In the genomic region with DNA sequence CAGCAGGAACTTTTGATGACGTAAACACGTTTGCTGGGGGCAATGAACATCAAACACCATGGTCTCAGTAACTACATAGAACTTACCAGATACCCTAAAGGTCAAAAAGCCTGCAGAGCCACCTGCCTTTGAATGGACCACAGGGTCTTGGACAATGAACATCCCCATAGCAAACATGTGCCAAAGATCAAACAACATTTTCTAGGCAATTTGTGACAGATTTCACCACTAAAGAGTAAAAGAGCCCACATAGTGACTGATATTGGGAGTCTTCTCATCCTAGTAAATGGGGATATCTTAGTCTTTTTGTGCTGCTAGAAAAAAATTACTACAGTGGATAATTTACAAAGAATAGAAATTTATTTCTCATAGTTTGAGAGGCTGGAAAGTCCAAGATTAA, we compare ENCODE assay signal across 11 cellular contexts.
DNase-seq lines count a peak whose midpoint lies in the region; ATAC-seq and TF ChIP-seq lines count a peak whose summit lies in the region.
"Had no signal": no experiment of that assay in that cellular context is flagged by ENCODE, and none has a peak within 500 bp of the region (broad histone marks: within the 10 kb centered on the region; RNA-seq: fewer than 3 reads in every experiment).

No MANE protein-coding gene starts in this region.

- TF ChIP-seq CTCF in natural killer cell (IDR thresholded peaks at IDR 0.05): no peak
- TF ChIP-seq CTCF in chondrocyte (IDR thresholded peaks at IDR 0.05): no peak

- H3K27ac Mint-ChIP-seq in natural killer cell treated with Interleukin-12 subunit alpha and Interleukin-12 subunit beta and Interleukin-15 and Interleukin-18, amount 100 ng/mL, for 72 hours: peak overlapping the region; percentile 7 to 85
- H3K27ac Mint-ChIP-seq in natural killer cell (no peak overlapping the region), T-helper 17 cell (peak overlapping the region; percentile 19), chondrocyte (ENCODE audit: unreplicated experiment) (no peak overlapping the region)
- peak overlapping the region; percentile 62 for H3K27ac Mint-ChIP-seq in activated naive CD8-positive, alpha-beta T cell treated with anti-CD3 and anti-CD28 coated beads, Interleukin-2, amount 50 U/mL, for 24 hours
- H3K27ac Mint-ChIP-seq: CD4-positive, alpha-beta T cell had no signal

- intact Hi-C loops in natural killer cell (cut with micrococcal nuclease): no loop called here

- H3K36me3 Mint-ChIP-seq in natural killer cell treated with Interleukin-12 subunit alpha and Interleukin-12 subunit beta and Interleukin-15 and Interleukin-18, amount 100 ng/mL, for 72 hours: no peaks in the 10 kb centered on the region
- H3K36me3 Mint-ChIP-seq in natural killer cell: no peaks in the 10 kb centered on the region
- H3K36me3 Mint-ChIP-seq in T-helper 17 cell (ENCODE audit: low read depth): no peaks in the 10 kb centered on the region
- no peaks in the 10 kb centered on the region for H3K36me3 Mint-ChIP-seq in activated naive CD8-positive, alpha-beta T cell treated with anti-CD3 and anti-CD28 coated beads, Interleukin-2, amount 50 U/mL, for 24 hours (ENCODE audit: low read depth)
- H3K36me3 Mint-ChIP-seq in chondrocyte (ENCODE audit: low read depth): peaks cover 4% of the 10 kb centered on the region

- ATAC-seq in natural killer cell treated with Interleukin-12 subunit alpha and Interleukin-12 subunit beta and Interleukin-15 and Interleukin-18, amount 100 ng/mL, for 72 hours: no peak
- ATAC-seq in natural killer cell: no peak
- no peak for ATAC-seq in T-helper 17 cell
- ATAC-seq in activated naive CD8-positive, alpha-beta T cell treated with anti-CD3 and anti-CD28 coated beads, Interleukin-2, amount 50 U/mL, for 24 hours: no peak

- H3K9me3 Mint-ChIP-seq in natural killer cell treated with Interleukin-12 subunit alpha and Interleukin-12 subunit beta and Interleukin-15 and Interleukin-18, amount 100 ng/mL, for 72 hours: no peaks in the 10 kb centered on the region
- H3K9me3 Mint-ChIP-seq in natural killer cell (no peaks in the 10 kb centered on the region), chondrocyte (ENCODE audit: low read depth) (no peaks in the 10 kb centered on the region)
- no peaks in the 10 kb centered on the region for H3K9me3 Mint-ChIP-seq in activated naive CD8-positive, alpha-beta T cell treated with anti-CD3 and anti-CD28 coated beads, Interleukin-2, amount 50 U/mL, for 24 hours
- H3K9me3 Mint-ChIP-seq: CD4-positive, alpha-beta T cell had no signal

- H3K4me3 Mint-ChIP-seq in natural killer cell treated with Interleukin-12 subunit alpha and Interleukin-12 subunit beta and Interleukin-15 and Interleukin-18, amount 100 ng/mL, for 72 hours: peak overlapping the region; percentile 26
- no peak overlapping the region for H3K4me3 Mint-ChIP-seq in natural killer cell
- H3K4me3 Mint-ChIP-seq in T-helper 17 cell: no peak overlapping the region
- H3K4me3 Mint-ChIP-seq in activated naive CD8-positive, alpha-beta T cell treated with anti-CD3 and anti-CD28 coated beads, Interleukin-2, amount 50 U/mL, for 24 hours: no peak overlapping the region
- H3K4me3 Mint-ChIP-seq in chondrocyte (ENCODE audit: unreplicated experiment): no peak overlapping the region
- H3K4me3 Mint-ChIP-seq: CD4-positive, alpha-beta T cell had no signal

- peaks cover 8 to 17% of the 10 kb centered on the region in 2 donors for H3K4me1 Mint-ChIP-seq in natural killer cell treated with Interleukin-12 subunit alpha and Interleukin-12 subunit beta and Interleukin-15 and Interleukin-18, amount 100 ng/mL, for 72 hours (ENCODE audit: low read depth in 2 of 2)
- H3K4me1 Mint-ChIP-seq in natural killer cell (peaks cover 6% of the 10 kb centered on the region in 2 donors), T-helper 17 cell (no peaks in the 10 kb centered on the region), chondrocyte (ENCODE audit: low read depth) (peaks cover 6% of the 10 kb centered on the region)
- H3K4me1 Mint-ChIP-seq in activated naive CD8-positive, alpha-beta T cell treated with anti-CD3 and anti-CD28 coated beads, Interleukin-2, amount 50 U/mL, for 24 hours: peaks cover 19% of the 10 kb centered on the region

- no peaks in the 10 kb centered on the region for H3K9me3 ChIP-seq in T-helper 17 cell (ENCODE audit: control insufficient read depth, low read length, poor library complexity, severe bottlenecking)
- H3K9me3 ChIP-seq: BE2C, Caco-2, HAP-1 had no signal

- DNase-seq in natural killer cell treated with Interleukin-12 subunit alpha and Interleukin-12 subunit beta and Interleukin-15 and Interleukin-18, amount 100 ng/mL, for 72 hours (ENCODE audit: low spot score): no peak
- DNase-seq in natural killer cell (no peak), T-helper 17 cell (no peak), HCEC 1CT (no peak), chondrocyte (ENCODE audit: low spot score) (no peak)
- no peak for DNase-seq in activated naive CD8-positive, alpha-beta T cell treated with anti-CD3 and anti-CD28 coated beads, Interleukin-2, amount 50 U/mL, for 24 hours
- DNase-seq: ACHN; BE2C; Caco-2; CD4-positive, alpha-beta T cell had no signal

- H3K27me3 Mint-ChIP-seq in natural killer cell treated with Interleukin-12 subunit alpha and Interleukin-12 subunit beta and Interleukin-15 and Interleukin-18, amount 100 ng/mL, for 72 hours: no peaks in the 10 kb centered on the region
- H3K27me3 Mint-ChIP-seq in natural killer cell (ENCODE audit: low read depth in 2 of 2): peaks cover 0 to 4% of the 10 kb centered on the region in 2 donors
- H3K27me3 Mint-ChIP-seq in T-helper 17 cell: no peaks in the 10 kb centered on the region
- peaks cover 5% of the 10 kb centered on the region for H3K27me3 Mint-ChIP-seq in activated naive CD8-positive, alpha-beta T cell treated with anti-CD3 and anti-CD28 coated beads, Interleukin-2, amount 50 U/mL, for 24 hours
- H3K27me3 Mint-ChIP-seq in chondrocyte (ENCODE audit: low read depth): no peaks in the 10 kb centered on the region

Comparison
In these comparisons a context has a peak if more than half of its experiments do, and no peak if none do; other contexts are left out.
1. H3K27ac Mint-ChIP-seq: peak in natural killer cell treated with Interleukin-12 subunit alpha and Interleukin-12 subunit beta and Interleukin-15 and Interleukin-18, amount 100 ng/mL, for 72 hours (2 of 2), T-helper 17 cell (single experiment) and activated naive CD8-positive, alpha-beta T cell treated with anti-CD3 and anti-CD28 coated beads, Interleukin-2, amount 50 U/mL, for 24 hours (single experiment); none in natural killer cell (0 of 2) and chondrocyte (single experiment).